Comparison of ENCODE assay signal across 8 cellular contexts in the genomic region with DNA sequence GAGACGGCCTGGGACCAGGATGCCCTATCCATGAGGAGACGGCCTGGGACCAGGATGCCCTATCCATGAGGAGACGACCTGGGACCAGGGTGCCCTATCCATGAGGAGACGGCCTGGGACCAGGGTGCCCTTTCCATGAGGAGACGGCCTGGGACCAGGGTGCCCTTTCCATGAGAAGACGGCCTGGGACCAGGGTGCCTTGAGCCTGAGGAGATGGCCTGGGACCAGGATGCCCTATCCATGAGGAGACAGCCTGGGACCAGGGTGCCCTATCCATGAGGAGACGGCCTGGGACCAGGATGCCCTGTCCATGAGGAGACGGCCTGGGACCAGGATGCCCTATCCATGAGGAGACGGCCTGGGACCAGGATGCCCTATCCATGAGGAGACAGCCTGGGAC. TPM values are rescaled to one million over a fixed set of nuclear protein-coding genes. Genes with fewer than 3 reads are reported as not detected.
"Had no signal": no experiment of that assay in that cellular context is flagged by ENCODE, and none has a peak within 500 bp of the region (broad histone marks: within the 10 kb centered on the region; RNA-seq: fewer than 3 reads in every experiment).

No MANE protein-coding gene starts in this region.

RNA-seq across cellular contexts. Expression of gene VIPR2, which starts 58.6 kb away (rescaled TPM):
- total RNA-seq: dermis blood vessel endothelial cell, dermis microvascular lymphatic vessel endothelial cell, endothelial cell of umbilical vein, epithelial cell of proximal tubule, fibroblast of lung, fibroblast of villous mesenchyme, foreskin keratinocyte, glomerular endothelial cell had no signal
- polyA plus RNA-seq: endothelial cell of umbilical vein, fibroblast of lung, foreskin keratinocyte had no signal
